In genomic region chr4:77073106-77073858, GRCh38 we compare ENCODE assay signal across 8 cellular contexts. TPM values are rescaled to one million over a fixed set of nuclear protein-coding genes. Genes with fewer than 3 reads are reported as not detected.
A peak's percentile ranks its signal among the peaks of the same experiment; 100 is the strongest.
DNase-seq lines count a peak whose midpoint lies in the region; ATAC-seq and TF ChIP-seq lines count a peak whose summit lies in the region.

No MANE protein-coding gene starts in this region.

- H3K9ac ChIP-seq in HUES6 (ENCODE audit: low read length), result no peak overlapping the region
- peak overlapping the region; percentile 98 for H3K9ac ChIP-seq in mammary epithelial cell (ENCODE audit: insufficient read depth, low read length)

- no peak for TF ChIP-seq CTCF in mammary epithelial cell (conservative IDR thresholded peaks at IDR 0.05 in 1 of 2, IDR thresholded peaks at IDR 0.05 in 1 of 2; ENCODE audit: extremely low read depth in 1 of 2, insufficient read depth in 1 of 2, low read depth in 1 of 2, low read length in 2 of 2)

- BruUV-seq in mammary epithelial cell (replicated peaks; lab: Mats Ljungman, UMichigan), result no TSS peak

- H3K27me3 ChIP-seq in HUES6 (ENCODE audit: control insufficient read depth, insufficient read depth, low read length) (no peaks in the 10 kb centered on the region), mammary epithelial cell (ENCODE audit: insufficient read depth, low read length) (no peaks in the 10 kb centered on the region)

- H3K36me3 ChIP-seq in HUES6 (ENCODE audit: control insufficient read depth, insufficient read depth, low read length) (no peaks in the 10 kb centered on the region), mammary epithelial cell (ENCODE audit: insufficient read depth, low read length) (no peaks in the 10 kb centered on the region)

- in situ Hi-C loops in mammary epithelial cell (cut with MboI; ENCODE audit: low sequenced_read_pairs in 2 of 2), result no loop called here

- H3K27ac ChIP-seq in HUES6 (ENCODE audit: low read depth, low read length), result no peak overlapping the region
- H3K27ac ChIP-seq in mammary epithelial cell (ENCODE audit: insufficient read depth, low read depth, low read length), result peak overlapping the region; percentile 94

- DNase-seq in AG08395 (ENCODE audit: low spot score) (peak; percentile 17), mammary epithelial cell (peak; percentile 41), midbrain (lab: John Stamatoyannopoulos, UW) (peak; percentile 30), NCI-H146 (lab: John Stamatoyannopoulos, UW) (no peak), posterior vena cava (ENCODE audit: low spot score) (no peak), NCI-H128 (lab: John Stamatoyannopoulos, UW; ENCODE audit: unreplicated experiment) (no peak)

- CTCF ChIA-PET in mammary epithelial cell (lab: Charles Lee; ENCODE audit: low non-redundant PET), result interaction anchor here (1.1 kb wide), 1 partner anchor 130 kb away, joined by 4 read pairs; no protein-coding TSS in a partner anchor

- H3K4me1 ChIP-seq in HUES6 (ENCODE audit: control insufficient read depth, insufficient read depth, low read length) (peaks cover 15% of the 10 kb centered on the region; the same call in 1 of the 2 replicates), mammary epithelial cell (ENCODE audit: insufficient read depth, low read length) (peaks cover 14% of the 10 kb centered on the region)

- H3K9me3 ChIP-seq in HUES6 (ENCODE audit: control insufficient read depth, insufficient read depth, low read depth, low read length) (no peaks in the 10 kb centered on the region), mammary epithelial cell (replicated peaks; ENCODE audit: insufficient read depth, low read length) (no peaks in the 10 kb centered on the region)

- H2AFZ ChIP-seq in mammary epithelial cell (ENCODE audit: low read depth, low read length), result no peak overlapping the region

- H3K4me3 ChIP-seq in HUES6 (ENCODE audit: low read depth, low read length), result peak overlapping the region; percentile 92
- H3K4me3 ChIP-seq in mammary epithelial cell (replicated peaks in 1 of 3; ENCODE audit: insufficient read depth in 1 of 3, low read depth in 2 of 3, low read length in 3 of 3), result peak overlapping the region; percentile 60 to 92 (median 73)

- peak overlapping the region; percentile 82 for H3K4me2 ChIP-seq in mammary epithelial cell (ENCODE audit: insufficient read depth, low read depth, low read length)

- peaks cover 92% of the 10 kb centered on the region for H3K79me2 ChIP-seq in mammary epithelial cell (ENCODE audit: insufficient read depth, low read length)

- WGBS in mammary epithelial cell (ENCODE audit: low coverage, missing lambda C conversion rate), result 3% methylated on average over 3 of the region's 3 CpGs

- H4K20me1 ChIP-seq in mammary epithelial cell (ENCODE audit: insufficient read depth, low read length), result peaks cover 7% of the 10 kb centered on the region

- no peak for ATAC-seq in HG03460 (IDR thresholded peaks at IDR 0.05; ENCODE audit: unreplicated experiment)

- intact Hi-C loops in mammary epithelial cell (cut with micrococcal nuclease) (loop anchor here (2.0 to 10.0 kb wide), 2 partner anchors 130 to 282 kb away; no protein-coding TSS in a partner anchor), posterior vena cava (cut with DNase I) (no loop called here)

- dilution Hi-C loops in mammary epithelial cell (cut with HindIII; ENCODE audit: low sequenced_read_pairs), result loop anchor here (25.0 kb wide), 1 partner anchor 239 kb away; no protein-coding TSS in a partner anchor

RNA-seq across cellular contexts. Expression of gene CCNI, which starts 2.5 kb away (rescaled TPM):
- 100 to 1,000 TPM; 177 to 250 TPM for total RNA-seq in mammary epithelial cell
- polyA plus RNA-seq in mammary epithelial cell, result 206 TPM
- polyA minus RNA-seq in mammary epithelial cell, result 499 TPM
- 100 to 1,000 TPM; 347 to 394 TPM for total RNA-seq in posterior vena cava

Comparison
In these comparisons a context has a peak if more than half of its experiments do, and no peak if none do; other contexts are left out.
1. DNase-seq: peak in AG08395 (single experiment), mammary epithelial cell (single experiment) and midbrain (single experiment); none in NCI-H146 (single experiment), posterior vena cava (single experiment) and NCI-H128 (single experiment).